Comparison of ENCODE assay signal across 9 cellular contexts in genomic region chr3:318903-319302, GRCh38.
"Had no signal": no experiment of that assay in that cellular context is flagged by ENCODE, and none has a peak within 500 bp of the region (broad histone marks: within the 10 kb centered on the region; RNA-seq: fewer than 3 reads in every experiment).

No MANE protein-coding gene starts in this region.

- ATAC-seq: GM23338, HCT116 had no signal

- H3K36me3 ChIP-seq: HAP-1 had no signal

- H3K4me3 ChIP-seq: GM23248, GM23338, HAP-1 had no signal

- H3K27ac ChIP-seq: GM23248 had no signal

- H3K4me1 ChIP-seq: HAP-1 had no signal

- H3K4me2 ChIP-seq: GM23338 had no signal

- H3K9ac ChIP-seq: GM23248 had no signal

- H2AFZ ChIP-seq: GM23248, GM23338 had no signal

- DNase-seq: GM23248, GOT3, H7, H9, HCEC 1CT, HFFc6 had no signal

- H3K9me3 ChIP-seq: HAP-1 had no signal
